24 cellular contexts compared by ENCODE assay signal in genomic region chr2:16506366-16506765, GRCh38.
DNase-seq lines count a peak whose midpoint lies in the region; ATAC-seq and TF ChIP-seq lines count a peak whose summit lies in the region.
"Had no signal": no experiment of that assay in that cellular context is flagged by ENCODE, and none has a peak within 500 bp of the region (broad histone marks: within the 10 kb centered on the region; RNA-seq: fewer than 3 reads in every experiment).

No MANE protein-coding gene starts in this region.

- no peaks in the 10 kb centered on the region for H3K9me3 ChIP-seq in heart right ventricle
- H3K9me3 ChIP-seq in mesenchymal stem cell (ENCODE audit: control insufficient read depth, low read length) = no peaks in the 10 kb centered on the region
- H3K9me3 ChIP-seq: esophagus squamous epithelium, spleen, transverse colon had no signal

- peaks cover 3% of the 10 kb centered on the region for H3K4me1 Mint-ChIP-seq in endothelial cell (ENCODE audit: unreplicated experiment)
- H3K4me1 Mint-ChIP-seq: activated CD4-positive, alpha-beta T cell treated with anti-CD3 and anti-CD28 coated beads, Interleukin-2, amount 10 ng/mL, durations not matched to agents 7 days and 5 days; activated naive CD8-positive, alpha-beta T cell treated with anti-CD3 and anti-CD28 coated beads, Interleukin-2, amount 50 U/mL, for 24 hours had no signal

- no peak overlapping the region for H2BK15ac ChIP-seq in mesenchymal stem cell (ENCODE audit: low read depth, poor library complexity, severe bottlenecking)

- no peaks in the 10 kb centered on the region for H3K79me1 ChIP-seq in mesenchymal stem cell (replicated peaks; ENCODE audit: low read length, poor library complexity, severe bottlenecking)

- H3K9me3 Mint-ChIP-seq in endothelial cell (ENCODE audit: unreplicated experiment) = no peaks in the 10 kb centered on the region
- H3K9me3 Mint-ChIP-seq: activated CD4-positive, alpha-beta T cell treated with anti-CD3 and anti-CD28 coated beads, Interleukin-2, amount 10 ng/mL, durations not matched to agents 7 days and 5 days; activated naive CD8-positive, alpha-beta T cell treated with anti-CD3 and anti-CD28 coated beads, Interleukin-2, amount 50 U/mL, for 24 hours; activated T-cell treated with anti-CD3 and anti-CD28 coated beads, Interleukin-2, amount 50 U/mL, for 4 hours; endodermal cell; H9; nephron had no signal

- H3K4ac ChIP-seq in mesenchymal stem cell (ENCODE audit: low read depth in 1 of 2, low read length in 2 of 2) = no peak overlapping the region

- H2BK5ac ChIP-seq in mesenchymal stem cell (ENCODE audit: low read depth, low read length, poor library complexity, severe bottlenecking) = no peak overlapping the region

- H2BK120ac ChIP-seq in mesenchymal stem cell (ENCODE audit: low read depth, low read length) = no peak overlapping the region

- no peak overlapping the region for H2AK5ac ChIP-seq in mesenchymal stem cell (ENCODE audit: low read length, severe bottlenecking)

- H3K4me2 ChIP-seq in mesenchymal stem cell (ENCODE audit: low read length, poor library complexity, severe bottlenecking) = no peak overlapping the region

- H3K4me1 ChIP-seq in heart right ventricle (peaks cover 0 to 11% (median 5%) of the 10 kb centered on the region in 9 donors), mesenchymal stem cell (ENCODE audit: control insufficient read depth, insufficient read depth, low read depth, low read length) (peaks cover 11% of the 10 kb centered on the region)

- peak in 1 of 2 donors; percentile 30 for DNase-seq in heart right ventricle
- DNase-seq in Right ventricle myocardium inferior (ENCODE audit: missing footprints) = no peak
- DNase-seq in NCI-H2029 (lab: John Stamatoyannopoulos, UW) = peak; percentile 12
- DNase-seq in left kidney (ENCODE audit: low read depth, low spot score) = peak; percentile 34
- no peak for DNase-seq in mesenchymal stem cell
- no peak for DNase-seq in endothelial cell (ENCODE audit: low spot score)
- DNase-seq: ACHN; activated CD4-positive, alpha-beta T cell treated with anti-CD3 and anti-CD28 coated beads, Interleukin-2, amount 10 ng/mL, durations not matched to agents 7 days and 5 days; activated naive CD8-positive, alpha-beta T cell treated with anti-CD3 and anti-CD28 coated beads, Interleukin-2, amount 50 U/mL, for 24 hours; activated T-cell treated with anti-CD3 and anti-CD28 coated beads, Interleukin-2, amount 50 U/mL, for 4 hours; Calu3; caudate nucleus; cortex of kidney; endodermal cell; esophagus squamous epithelium; foreskin melanocyte; H9; hippocampal formation; Karpas-422; NCI-H446 treated with DMSO at 0.1 percent for 48 hours; spleen; transverse colon had no signal

- no peak overlapping the region for H3K4me3 Mint-ChIP-seq in endothelial cell (ENCODE audit: unreplicated experiment)
- H3K4me3 Mint-ChIP-seq: activated CD4-positive, alpha-beta T cell treated with anti-CD3 and anti-CD28 coated beads, Interleukin-2, amount 10 ng/mL, durations not matched to agents 7 days and 5 days; activated naive CD8-positive, alpha-beta T cell treated with anti-CD3 and anti-CD28 coated beads, Interleukin-2, amount 50 U/mL, for 24 hours; activated T-cell treated with anti-CD3 and anti-CD28 coated beads, Interleukin-2, amount 50 U/mL, for 4 hours; endodermal cell; H9 had no signal

- H3K18ac ChIP-seq in mesenchymal stem cell (ENCODE audit: low read depth in 1 of 2, low read length in 2 of 2) = no peak overlapping the region

- H3K9ac ChIP-seq in mesenchymal stem cell (ENCODE audit: low read length) = no peak overlapping the region

- intact Hi-C loops in heart right ventricle (cut with DNase I) (loop anchor here in 8 of 10 donors (5.0 to 10.0 kb wide), 6 partner anchors 562 to 872 kb away; partner anchors contain the start of gene MYCN (in 2 of the 8)), Right ventricle myocardium inferior (cut with DNase I) (loop anchor here (5.0 kb wide), 1 partner anchor 569 kb away; no protein-coding TSS in a partner anchor)

- WGBS in heart right ventricle, 2 donors = 10 to 30% methylated on average over 2 of the region's 2 CpGs
- WGBS in mesenchymal stem cell = 77% methylated on average over 2 of the region's 2 CpGs

- H4K8ac ChIP-seq in mesenchymal stem cell (ENCODE audit: low read length) = no peak overlapping the region

- no peak overlapping the region for H3K27ac Mint-ChIP-seq in endothelial cell (ENCODE audit: unreplicated experiment)
- H3K27ac Mint-ChIP-seq: activated CD4-positive, alpha-beta T cell treated with anti-CD3 and anti-CD28 coated beads, Interleukin-2, amount 10 ng/mL, durations not matched to agents 7 days and 5 days; activated naive CD8-positive, alpha-beta T cell treated with anti-CD3 and anti-CD28 coated beads, Interleukin-2, amount 50 U/mL, for 24 hours; endodermal cell; H9; nephron had no signal

- H3K4me3 ChIP-seq in heart right ventricle (no peak overlapping the region), mesenchymal stem cell (ENCODE audit: insufficient read depth in 1 of 2, low read depth in 1 of 2, low read length in 2 of 2) (no peak overlapping the region)
- H3K4me3 ChIP-seq: esophagus squamous epithelium, spleen, transverse colon had no signal

- H4K91ac ChIP-seq in mesenchymal stem cell (ENCODE audit: low read length) = no peak overlapping the region

- no peaks in the 10 kb centered on the region for H3K36me3 Mint-ChIP-seq in endothelial cell (ENCODE audit: low read depth, unreplicated experiment)

- no peak overlapping the region for H3K23ac ChIP-seq in mesenchymal stem cell (ENCODE audit: low read length in 2 of 2)

- H3K27me3 ChIP-seq in heart right ventricle (peaks cover 0 to 49% (median 33%) of the 10 kb centered on the region in 7 donors), mesenchymal stem cell (ENCODE audit: control insufficient read depth in 1 of 2, insufficient read depth in 1 of 2, low read length in 2 of 2) (peaks cover 54 to 63% of the 10 kb centered on the region in 2 experiments)

- H2BK12ac ChIP-seq in mesenchymal stem cell (ENCODE audit: low read length in 2 of 2) = no peak overlapping the region

- no peak overlapping the region for H2AFZ ChIP-seq in mesenchymal stem cell (ENCODE audit: low read depth, low read length)

- no peak overlapping the region for H3K14ac ChIP-seq in mesenchymal stem cell (ENCODE audit: low read length in 2 of 2)

- H3K27ac ChIP-seq in heart right ventricle (no peak overlapping the region), mesenchymal stem cell (ENCODE audit: low read length, poor library complexity, severe bottlenecking) (no peak overlapping the region)
- H3K27ac ChIP-seq: esophagus squamous epithelium, spleen, transverse colon had no signal

- TF ChIP-seq CTCF in heart right ventricle (IDR thresholded peaks at IDR 0.05) (no peak), endothelial cell (IDR thresholded peaks at IDR 0.05; ENCODE audit: unreplicated experiment) (no peak)

- ATAC-seq in heart right ventricle (peak in 7 of 8 donors; percentile 34 to 77 (median 64)), Right ventricle myocardium inferior (no peak), HG03520 (IDR thresholded peaks at IDR 0.05; ENCODE audit: unreplicated experiment) (no peak)
- ATAC-seq: activated naive CD8-positive, alpha-beta T cell treated with anti-CD3 and anti-CD28 coated beads, Interleukin-2, amount 50 U/mL, for 24 hours; activated T-cell treated with anti-CD3 and anti-CD28 coated beads, Interleukin-2, amount 50 U/mL, for 4 hours had no signal

- H3K36me3 ChIP-seq in heart right ventricle (no peaks in the 10 kb centered on the region), mesenchymal stem cell (ENCODE audit: control insufficient read depth in 1 of 2, insufficient read depth in 2 of 2, low read depth in 1 of 2, low read length in 2 of 2) (no peaks in the 10 kb centered on the region)
- H3K36me3 ChIP-seq: esophagus squamous epithelium, spleen, transverse colon had no signal

- H3K27me3 Mint-ChIP-seq in endothelial cell (ENCODE audit: unreplicated experiment) = peaks cover 12% of the 10 kb centered on the region

Comparison
In these comparisons a context has a peak if more than half of its experiments do, and no peak if none do; other contexts are left out.
1. ATAC-seq: peak in heart right ventricle (7 of 8); none in Right ventricle myocardium inferior (single experiment) and HG03520 (single experiment).
2. DNase-seq: peak in NCI-H2029 (single experiment) and left kidney (single experiment); none in Right ventricle myocardium inferior (single experiment), mesenchymal stem cell (single experiment) and endothelial cell (single experiment).